8 cellular contexts compared by ENCODE assay signal in genomic region chr15:39685999-39686613, GRCh38.
DNase-seq lines count a peak whose midpoint lies in the region; ATAC-seq, FAIRE-seq and TF ChIP-seq lines count a peak whose summit lies in the region.

No MANE protein-coding gene starts in this region.

- no peak overlapping the region for H3K27ac ChIP-seq in breast epithelium
- H3K27ac ChIP-seq in kidney (ENCODE audit: low read depth in 2 of 2, low read length in 2 of 2): no peak overlapping the region

- peak; percentile 31 for DNase-seq in NCI-H1436 (lab: John Stamatoyannopoulos, UW)
- no peak for DNase-seq in NCI-H1436 treated with DMSO at 0.1 percent for 48 hours (lab: John Stamatoyannopoulos, UW)
- DNase-seq in HuH-7.5 (ENCODE audit: low spot score): peak; percentile 16
- peak; percentile 61 for DNase-seq in RPMI7951 (ENCODE audit: low read depth)
- DNase-seq in breast epithelium (ENCODE audit: low spot score in 2 of 2): peak in 1 of 2 donors; percentile 32
- no peak for DNase-seq in kidney
- peak; percentile 27 for DNase-seq in stimulated activated naive CD8-positive, alpha-beta T cell treated with anti-CD3 and anti-CD28 coated beads, Interleukin-15, Interleukin-2, amounts not matched to agents 100 U/mL and 50 U/mL, for 24 hours
- DNase-seq in NCI-H187 treated with DMSO at 0.1 percent for 48 hours (lab: John Stamatoyannopoulos, UW): no peak

- H3K9me3 ChIP-seq in breast epithelium (no peaks in the 10 kb centered on the region), kidney (ENCODE audit: control insufficient read depth in 1 of 2, low read length in 2 of 2) (no peaks in the 10 kb centered on the region)

- H3K27me3 ChIP-seq in breast epithelium: no peaks in the 10 kb centered on the region

- no peaks in the 10 kb centered on the region for H3K4me1 ChIP-seq in breast epithelium
- H3K4me1 ChIP-seq in kidney (ENCODE audit: control insufficient read depth in 1 of 2, insufficient read depth in 1 of 2, low read depth in 1 of 2, low read length in 2 of 2): no peaks in the 10 kb centered on the region

- TF ChIP-seq POLR2A in breast epithelium (IDR thresholded peaks at IDR 0.05): no peak

- no peaks in the 10 kb centered on the region for H3K36me3 ChIP-seq in breast epithelium
- no peaks in the 10 kb centered on the region for H3K36me3 ChIP-seq in kidney (ENCODE audit: control insufficient read depth in 1 of 2, insufficient read depth in 2 of 2, low read length in 2 of 2)

- no peak overlapping the region for H3K9ac ChIP-seq in kidney (ENCODE audit: low read length in 2 of 2)

- intact Hi-C loops in breast epithelium (cut with DNase I; ENCODE audit: low total_unique reads) (no loop called here), kidney (cut with DNase I) (no loop called here)

- no peak for ATAC-seq in stimulated activated naive CD8-positive, alpha-beta T cell treated with anti-CD3 and anti-CD28 coated beads, Interleukin-15, Interleukin-2, amounts not matched to agents 100 U/mL and 50 U/mL, for 24 hours

- peak; percentile 96 for FAIRE-seq in kidney (lab: Jason Lieb, UNC)

- TF ChIP-seq CTCF in breast epithelium (IDR thresholded peaks at IDR 0.05) (peak; percentile 76 to 84 (median 79)), kidney (IDR thresholded peaks at IDR 0.05; ENCODE audit: borderline replicate concordance, extremely low read depth, insufficient read depth) (peak; percentile 86)

- H3K4me3 ChIP-seq in breast epithelium (no peak overlapping the region), kidney (ENCODE audit: low read length in 2 of 2) (no peak overlapping the region)

Comparison
In these comparisons a context has a peak if more than half of its experiments do, and no peak if none do; other contexts are left out.
1. DNase-seq: peak in NCI-H1436 (single experiment), HuH-7.5 (single experiment), RPMI7951 (single experiment) and stimulated activated naive CD8-positive, alpha-beta T cell treated with anti-CD3 and anti-CD28 coated beads, Interleukin-15, Interleukin-2, amounts not matched to agents 100 U/mL and 50 U/mL, for 24 hours (single experiment); none in NCI-H1436 treated with DMSO at 0.1 percent for 48 hours (single experiment), kidney (single experiment) and NCI-H187 treated with DMSO at 0.1 percent for 48 hours (single experiment).